In the genomic region with DNA sequence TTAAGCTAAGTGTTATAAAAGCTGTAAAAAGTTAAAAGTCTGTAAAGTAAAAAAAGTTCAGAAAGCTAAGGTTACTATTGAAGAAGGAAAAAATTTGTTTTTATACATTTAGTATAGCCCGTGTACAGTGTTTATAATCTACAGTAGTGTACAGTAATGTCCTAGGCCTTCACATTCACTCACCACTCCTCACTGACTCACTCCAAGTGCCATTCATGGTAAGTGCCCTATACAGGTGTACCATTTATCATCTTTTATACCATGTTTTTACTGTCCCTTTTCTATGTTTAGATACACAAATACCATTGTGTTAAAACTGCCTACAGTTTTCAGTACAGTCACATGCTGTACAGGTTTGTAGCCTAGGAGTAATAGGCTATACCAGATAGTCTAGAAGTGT, we compare ENCODE assay signal across 16 cellular contexts. TPM values are rescaled to one million over a fixed set of nuclear protein-coding genes. Genes with fewer than 3 reads are reported as not detected.
A peak's percentile ranks its signal among the peaks of the same experiment; 100 is the strongest.
DNase-seq lines count a peak whose midpoint lies in the region; ATAC-seq, FAIRE-seq and TF ChIP-seq lines count a peak whose summit lies in the region.
"Had no signal": no experiment of that assay in that cellular context is flagged by ENCODE, and none has a peak within 500 bp of the region (broad histone marks: within the 10 kb centered on the region; RNA-seq: fewer than 3 reads in every experiment).

No MANE protein-coding gene starts in this region.

- POLR2A ChIA-PET in endothelial cell of umbilical vein (lab: Charles Lee) = no interaction called here

- no peaks in the 10 kb centered on the region for H3K79me2 ChIP-seq in mammary epithelial cell (ENCODE audit: insufficient read depth, low read length)
- no peaks in the 10 kb centered on the region for H3K79me2 ChIP-seq in endothelial cell of umbilical vein (ENCODE audit: control insufficient read depth, insufficient read depth, low read length)

- H3K27me3 ChIP-seq in mammary epithelial cell (ENCODE audit: insufficient read depth, low read length) (no peaks in the 10 kb centered on the region), breast epithelium (no peaks in the 10 kb centered on the region), endothelial cell of umbilical vein (ENCODE audit: control insufficient read depth in 2 of 2, insufficient read depth in 2 of 2, low read length in 2 of 2) (no peaks in the 10 kb centered on the region)
- H3K27me3 ChIP-seq: BLaER1 treated with 17β-estradiol and CSF1 and Interleukin-3, amounts not matched to agents 10 nM and 100 nM had no signal

- WGBS in mammary epithelial cell (ENCODE audit: low coverage, missing lambda C conversion rate) = 95% methylated on average over 1 of the region's 1 CpG

- no peak for TF ChIP-seq POLR2A in breast epithelium (IDR thresholded peaks at IDR 0.05)
- no peak for TF ChIP-seq POLR2A in endothelial cell of umbilical vein (IDR thresholded peaks at IDR 0.05; ENCODE audit: low read depth, low read length)

- TF ChIP-seq CTCF in mammary epithelial cell (conservative IDR thresholded peaks at IDR 0.05 in 1 of 2, IDR thresholded peaks at IDR 0.05 in 1 of 2; ENCODE audit: extremely low read depth in 1 of 2, insufficient read depth in 1 of 2, low read depth in 1 of 2, low read length in 2 of 2) (no peak), breast epithelium (IDR thresholded peaks at IDR 0.05) (no peak), endothelial cell of umbilical vein (IDR thresholded peaks at IDR 0.05; ENCODE audit: extremely low read depth in 1 of 2, insufficient read depth in 1 of 2, low read depth in 1 of 2, low read length in 2 of 2) (no peak), mucosa of descending colon (IDR thresholded peaks at IDR 0.05) (no peak)

- no peaks in the 10 kb centered on the region for H3K9me1 ChIP-seq in endothelial cell of umbilical vein (replicated peaks; ENCODE audit: control insufficient read depth, extremely low read depth, insufficient read depth, low read length)

- CTCF ChIA-PET in mammary epithelial cell (lab: Charles Lee; ENCODE audit: low non-redundant PET) = no interaction called here
- CTCF ChIA-PET in endothelial cell of umbilical vein (lab: Charles Lee) = interaction anchor here (1.1 to 1.6 kb wide), 3 partner anchors 14 to 292 kb away, joined by 3 to 7 read pairs (median 4); partner anchors contain the start of gene KLHDC8B

- FAIRE-seq in endothelial cell of umbilical vein (lab: Jason Lieb, UNC) = peak; percentile 63
- FAIRE-seq: GM12878, H54 had no signal

- no peaks in the 10 kb centered on the region for H4K20me1 ChIP-seq in mammary epithelial cell (ENCODE audit: insufficient read depth, low read length)
- no peaks in the 10 kb centered on the region for H4K20me1 ChIP-seq in endothelial cell of umbilical vein (replicated peaks; ENCODE audit: control insufficient read depth, extremely low read depth, insufficient read depth, low read length)

- H3K9ac ChIP-seq in mammary epithelial cell (ENCODE audit: insufficient read depth, low read length) = no peak overlapping the region
- H3K9ac ChIP-seq in endothelial cell of umbilical vein (replicated peaks; ENCODE audit: extremely low read depth, insufficient read depth, low read length) = no peak overlapping the region
- H3K9ac ChIP-seq: BLaER1 treated with 17β-estradiol and CSF1 and Interleukin-3, amounts not matched to agents 10 nM and 100 nM; GM23248 had no signal

- H3K27ac ChIP-seq in mammary epithelial cell (ENCODE audit: insufficient read depth, low read depth, low read length) (no peak overlapping the region), breast epithelium (no peak overlapping the region), endothelial cell of umbilical vein (ENCODE audit: insufficient read depth, low read depth, low read length) (no peak overlapping the region)
- H3K27ac ChIP-seq: GM23248, HL-60 had no signal

- ATAC-seq in mucosa of descending colon = peak; percentile 55
- ATAC-seq in HG02763 (IDR thresholded peaks at IDR 0.05; ENCODE audit: unreplicated experiment) = no peak

- intact Hi-C loops in mammary epithelial cell (cut with micrococcal nuclease) = loop anchor here (5.0 kb wide), 1 partner anchor 135 kb away; the partner anchor contains the start of gene NDUFAF3
- intact Hi-C loops in breast epithelium (cut with DNase I; ENCODE audit: low total_unique reads) = no loop called here
- intact Hi-C loops in endothelial cell of umbilical vein (cut with micrococcal nuclease) = no loop called here
- intact Hi-C loops in mucosa of descending colon (cut with DNase I, micrococcal nuclease) = no loop called here

- H3K4me3 ChIP-seq in mammary epithelial cell (replicated peaks in 1 of 3; ENCODE audit: insufficient read depth in 1 of 3, low read depth in 2 of 3, low read length in 3 of 3) = no peak overlapping the region
- H3K4me3 ChIP-seq in breast epithelium = no peak overlapping the region
- H3K4me3 ChIP-seq in endothelial cell of umbilical vein (replicated peaks in 1 of 3; ENCODE audit: insufficient read depth in 1 of 3, low read depth in 1 of 3, low read length in 3 of 3) = no peak overlapping the region
- H3K4me3 ChIP-seq in mucosa of descending colon = no peak overlapping the region
- H3K4me3 ChIP-seq: BLaER1 treated with 17β-estradiol and CSF1 and Interleukin-3, amounts not matched to agents 10 nM and 100 nM; GM12878; GM23248 had no signal

- BruUV-seq in mammary epithelial cell (replicated peaks; lab: Mats Ljungman, UMichigan) (TSS peak; percentile 7), endothelial cell of umbilical vein (replicated peaks; lab: Mats Ljungman, UMichigan) (no TSS peak)

- DNase-seq in mammary epithelial cell (no peak), breast epithelium (ENCODE audit: low spot score in 2 of 2) (no peak), endothelial cell of umbilical vein (ENCODE audit: low read depth, low spot score) (no peak), mucosa of descending colon (no peak), NCI-H1092 treated with DMSO at 0.1 percent for 48 hours (lab: John Stamatoyannopoulos, UW) (no peak), NCI-H2029 treated with DMSO at 0.1 percent for 48 hours (lab: John Stamatoyannopoulos, UW) (no peak)
- DNase-seq: ACHN; CD4-positive, CD25-positive, alpha-beta regulatory T cell; DMS79; GM23248; IMR-90 had no signal

- H2AFZ ChIP-seq in mammary epithelial cell (ENCODE audit: low read depth, low read length) = no peak overlapping the region
- no peak overlapping the region for H2AFZ ChIP-seq in endothelial cell of umbilical vein (ENCODE audit: low read depth, low read length)
- H2AFZ ChIP-seq: GM23248 had no signal

- H3K9me3 ChIP-seq in mammary epithelial cell (replicated peaks; ENCODE audit: insufficient read depth, low read length) = no peaks in the 10 kb centered on the region
- H3K9me3 ChIP-seq in breast epithelium = no peaks in the 10 kb centered on the region
- H3K9me3 ChIP-seq in endothelial cell of umbilical vein (replicated peaks; ENCODE audit: control insufficient read depth, insufficient read depth, low read length) = no peaks in the 10 kb centered on the region
- H3K9me3 ChIP-seq in mucosa of descending colon = no peaks in the 10 kb centered on the region
- H3K9me3 ChIP-seq: BLaER1 treated with 17β-estradiol and CSF1 and Interleukin-3, amounts not matched to agents 10 nM and 100 nM had no signal

- no peak overlapping the region for H3K4me2 ChIP-seq in mammary epithelial cell (ENCODE audit: insufficient read depth, low read depth, low read length)
- no peak overlapping the region for H3K4me2 ChIP-seq in endothelial cell of umbilical vein (ENCODE audit: insufficient read depth, low read length)
- H3K4me2 ChIP-seq: BLaER1 treated with 17β-estradiol and CSF1 and Interleukin-3, amounts not matched to agents 10 nM and 100 nM had no signal

- H3K36me3 ChIP-seq in mammary epithelial cell (ENCODE audit: insufficient read depth, low read length) (no peaks in the 10 kb centered on the region), breast epithelium (no peaks in the 10 kb centered on the region), endothelial cell of umbilical vein (ENCODE audit: control insufficient read depth in 2 of 2, extremely low read depth in 1 of 2, insufficient read depth in 2 of 2, low read length in 2 of 2) (peaks cover 0 to 2% of the 10 kb centered on the region in 2 experiments), mucosa of descending colon (ENCODE audit: low read depth) (no peaks in the 10 kb centered on the region)

- in situ Hi-C loops in mammary epithelial cell (cut with MboI; ENCODE audit: low sequenced_read_pairs in 2 of 2) = loop anchor here in 1 of 2 donors (25.0 kb wide), 1 partner anchor 280 kb away; the partner anchor contains the start of gene NICN1

- dilution Hi-C loops in mammary epithelial cell (cut with HindIII; ENCODE audit: low sequenced_read_pairs) = no loop called here
- dilution Hi-C loops in endothelial cell of umbilical vein (cut with MboI; ENCODE audit: extremely low pct_ligation_motif_present, low sequenced_read_pairs) = no loop called here

- no peaks in the 10 kb centered on the region for H3K4me1 ChIP-seq in mammary epithelial cell (ENCODE audit: insufficient read depth, low read length)
- no peaks in the 10 kb centered on the region for H3K4me1 ChIP-seq in breast epithelium
- no peaks in the 10 kb centered on the region for H3K4me1 ChIP-seq in endothelial cell of umbilical vein (ENCODE audit: control insufficient read depth, extremely low read depth, insufficient read depth, low read length)
- H3K4me1 ChIP-seq in mucosa of descending colon (ENCODE audit: low read depth) = no peaks in the 10 kb centered on the region

RNA-seq across cellular contexts. Expression of gene CCDC71, which starts 8.8 kb away (rescaled TPM):
- 10 to 100 TPM; 22.3 to 25.7 TPM for total RNA-seq in mammary epithelial cell
- 22.5 TPM for polyA plus RNA-seq in mammary epithelial cell
- polyA minus RNA-seq in mammary epithelial cell = 39.1 TPM
- 10 to 100 TPM; 29.0 to 39.7 (median 31.8) TPM for total RNA-seq in breast epithelium
- 20.3 and 23.5 TPM in 2 replicates for total RNA-seq in endothelial cell of umbilical vein
- 41.6 and 48.7 TPM in 2 replicates for polyA plus RNA-seq in endothelial cell of umbilical vein
- polyA plus RNA-seq in endothelial cell of umbilical vein (2011; cell fraction: cytosol; rRNA removed) = 28.4 and 32.7 TPM in 2 replicates
- polyA plus RNA-seq in endothelial cell of umbilical vein (2011; cell fraction: nucleus; rRNA removed) = 17.0 and 18.3 TPM in 2 replicates
- polyA plus RNA-seq in endothelial cell of umbilical vein (2012) = 14.6 and 16.1 TPM in 2 replicates
- 36.0 and 41.9 TPM in 2 replicates for polyA minus RNA-seq in endothelial cell of umbilical vein
- 18.5 TPM for polyA minus RNA-seq in endothelial cell of umbilical vein (2011; cell fraction: cytosol; rRNA and poly(A)+ RNA removed)
- 25.8 and 29.7 TPM in 2 replicates for polyA minus RNA-seq in endothelial cell of umbilical vein (2011; cell fraction: nucleus; rRNA and poly(A)+ RNA removed)
- total RNA-seq in mucosa of descending colon = 10 to 100 TPM; 15.2 to 20.7 (median 19.9) TPM

RNA-seq across cellular contexts. Expression of gene KLHDC8B, which starts 14.1 kb away (rescaled TPM):
- total RNA-seq in mammary epithelial cell = 10 to 100 TPM; 10.9 to 25.7 TPM
- 16.9 TPM for polyA plus RNA-seq in mammary epithelial cell
- 8.2 TPM for polyA minus RNA-seq in mammary epithelial cell
- 100 to 1,000 TPM in 1 of 3 donors, 10 to 100 TPM in 2; 38.7 to 106 (median 46.2) TPM for total RNA-seq in breast epithelium
- 22.9 and 36.0 TPM in 2 replicates for total RNA-seq in endothelial cell of umbilical vein
- polyA plus RNA-seq in endothelial cell of umbilical vein = 70.1 and 77.8 TPM in 2 replicates
- 40.8 and 46.2 TPM in 2 replicates for polyA plus RNA-seq in endothelial cell of umbilical vein (2011; cell fraction: cytosol; rRNA removed)
- 87.9 and 95.6 TPM in 2 replicates for polyA plus RNA-seq in endothelial cell of umbilical vein (2011; cell fraction: nucleus; rRNA removed)
- polyA plus RNA-seq in endothelial cell of umbilical vein (2012) = 22.1 and 32.7 TPM in 2 replicates
- 67.6 and 69.7 TPM in 2 replicates for polyA minus RNA-seq in endothelial cell of umbilical vein
- polyA minus RNA-seq in endothelial cell of umbilical vein (2011; cell fraction: cytosol; rRNA and poly(A)+ RNA removed) = not detected
- 51.4 and 57.6 TPM in 2 replicates for polyA minus RNA-seq in endothelial cell of umbilical vein (2011; cell fraction: nucleus; rRNA and poly(A)+ RNA removed)
- total RNA-seq in mucosa of descending colon = 10 to 100 TPM in 1 of 3 donors, 1 to 10 TPM in 2; 6.3 to 68.4 (median 6.3) TPM

RNA-seq across cellular contexts. Expression of gene LAMB2, which starts 24.4 kb away (rescaled TPM):
- 100 to 1,000 TPM; 209 to 233 TPM for total RNA-seq in mammary epithelial cell
- polyA plus RNA-seq in mammary epithelial cell = 150 TPM
- 534 TPM for polyA minus RNA-seq in mammary epithelial cell
- 100 to 1,000 TPM; 411 to 700 (median 540) TPM for total RNA-seq in breast epithelium
- total RNA-seq in endothelial cell of umbilical vein = 374 and 423 TPM in 2 replicates
- 744 and 764 TPM in 2 replicates for polyA plus RNA-seq in endothelial cell of umbilical vein
- 276 and 317 TPM in 2 replicates for polyA plus RNA-seq in endothelial cell of umbilical vein (2011; cell fraction: cytosol; rRNA removed)
- polyA plus RNA-seq in endothelial cell of umbilical vein (2011; cell fraction: nucleus; rRNA removed) = 2,834 and 3,705 TPM in 2 replicates
- polyA plus RNA-seq in endothelial cell of umbilical vein (2012) = 291 and 300 TPM in 2 replicates
- polyA minus RNA-seq in endothelial cell of umbilical vein = 1,085 and 1,182 TPM in 2 replicates
- polyA minus RNA-seq in endothelial cell of umbilical vein (2011; cell fraction: cytosol; rRNA and poly(A)+ RNA removed) = 1.6 TPM
- polyA minus RNA-seq in endothelial cell of umbilical vein (2011; cell fraction: nucleus; rRNA and poly(A)+ RNA removed) = 489 and 637 TPM in 2 replicates
- 100 to 1,000 TPM in 1 of 3 donors, 10 to 100 TPM in 2; 52.1 to 354 (median 82.0) TPM for total RNA-seq in mucosa of descending colon

RNA-seq across cellular contexts. Expression of gene USP19, which starts 36.7 kb away (rescaled TPM):
- 10 to 100 TPM; 30.5 to 37.2 TPM for total RNA-seq in mammary epithelial cell
- 25.1 TPM for polyA plus RNA-seq in mammary epithelial cell
- polyA minus RNA-seq in mammary epithelial cell = 42.6 TPM
- total RNA-seq in breast epithelium = 10 to 100 TPM; 49.2 to 57.2 (median 56.2) TPM
- 39.1 and 42.2 TPM in 2 replicates for total RNA-seq in endothelial cell of umbilical vein
- 31.3 and 36.8 TPM in 2 replicates for polyA plus RNA-seq in endothelial cell of umbilical vein
- 23.3 and 25.3 TPM in 2 replicates for polyA plus RNA-seq in endothelial cell of umbilical vein (2011; cell fraction: cytosol; rRNA removed)
- polyA plus RNA-seq in endothelial cell of umbilical vein (2011; cell fraction: nucleus; rRNA removed) = 82.3 and 94.1 TPM in 2 replicates
- polyA plus RNA-seq in endothelial cell of umbilical vein (2012) = 16.8 and 22.3 TPM in 2 replicates
- polyA minus RNA-seq in endothelial cell of umbilical vein = 64.9 and 87.8 TPM in 2 replicates
- 46.7 TPM for polyA minus RNA-seq in endothelial cell of umbilical vein (2011; cell fraction: cytosol; rRNA and poly(A)+ RNA removed)
- polyA minus RNA-seq in endothelial cell of umbilical vein (2011; cell fraction: nucleus; rRNA and poly(A)+ RNA removed) = 22.6 and 24.7 TPM in 2 replicates
- total RNA-seq in mucosa of descending colon = 10 to 100 TPM; 65.7 to 84.7 (median 82.6) TPM

RNA-seq across cellular contexts. Expression of gene QARS1, which starts 52.7 kb away (rescaled TPM):
- total RNA-seq in mammary epithelial cell (100 to 1,000 TPM; 228 to 355 TPM), breast epithelium (100 to 1,000 TPM; 233 to 268 (median 252) TPM), endothelial cell of umbilical vein (261 and 285 TPM in 2 replicates), mucosa of descending colon (100 to 1,000 TPM; 235 to 415 (median 373) TPM)
- polyA plus RNA-seq in mammary epithelial cell (203 TPM), endothelial cell of umbilical vein (434 and 477 TPM in 2 replicates)
- polyA minus RNA-seq in mammary epithelial cell (344 TPM), endothelial cell of umbilical vein (280 and 284 TPM in 2 replicates)
- 308 and 315 TPM in 2 replicates for polyA plus RNA-seq in endothelial cell of umbilical vein (2011; cell fraction: cytosol; rRNA removed)
- polyA plus RNA-seq in endothelial cell of umbilical vein (2011; cell fraction: nucleus; rRNA removed) = 681 and 803 TPM in 2 replicates
- polyA plus RNA-seq in endothelial cell of umbilical vein (2012) = 288 and 313 TPM in 2 replicates
- polyA minus RNA-seq in endothelial cell of umbilical vein (2011; cell fraction: cytosol; rRNA and poly(A)+ RNA removed) = 116 TPM
- polyA minus RNA-seq in endothelial cell of umbilical vein (2011; cell fraction: nucleus; rRNA and poly(A)+ RNA removed) = 156 and 170 TPM in 2 replicates
